ENCODE assay signal across 29 cellular contexts in genomic region chr15:35142578-35142977, GRCh38. TPM values are rescaled to one million over a fixed set of nuclear protein-coding genes. Genes with fewer than 3 reads are reported as not detected.
DNase-seq lines count a peak whose midpoint lies in the region; ATAC-seq and TF ChIP-seq lines count a peak whose summit lies in the region.
"Had no signal": no experiment of that assay in that cellular context is flagged by ENCODE, and none has a peak within 500 bp of the region (broad histone marks: within the 10 kb centered on the region; RNA-seq: fewer than 3 reads in every experiment).

No MANE protein-coding gene starts in this region.

- DNase-seq in MCF 10A (ENCODE audit: unreplicated experiment) (no peak), breast epithelium (ENCODE audit: low spot score in 2 of 2) (no peak), cerebellar cortex (ENCODE audit: low spot score) (peak; percentile 57), vagina (ENCODE audit: extremely low spot score in 2 of 2) (no peak), cerebellar nuclear complex (lab: John Stamatoyannopoulos, UW) (no peak)
- no peak for DNase-seq in activated T-cell treated with anti-CD3 and anti-CD28 coated beads, Interleukin-2, amount 50 U/mL, for 4 hours
- DNase-seq: 8988T; activated CD4-positive, alpha-beta T cell treated with anti-CD3 and anti-CD28 coated beads, Interleukin-2, amount 50 U/mL, for 1 hour; activated naive CD8-positive, alpha-beta T cell treated with anti-CD3 and anti-CD28 coated beads for 36 hours; Calu3; heart left ventricle; KBM-7; NCI-H146; NCI-H510A treated with DMSO at 0.1 percent for 48 hours; NK-92 treated with Interleukin-12 subunit alpha and Interleukin-12 subunit beta, amount 100 ng/mL, for 24 hours; Peyer's patch; stimulated activated naive B cell treated with anti-CD40 and anti-IgM and Interleukin-4, amounts not matched to agents 10 μg/mL and 1 μg/mL and 100 μg/mL, for 72 hours; tibial artery had no signal

- BruUV-seq in MCF 10A (replicated peaks; lab: Mats Ljungman, UMichigan) = no TSS peak

- H3K27ac ChIP-seq in breast epithelium (no peak overlapping the region), vagina (peak overlapping the region; percentile 23)
- H3K27ac ChIP-seq: BLaER1, heart left ventricle, Peyer's patch, SK-N-MC, tibial artery, VCaP had no signal

- no peak for ATAC-seq in GM19463 (IDR thresholded peaks at IDR 0.05; ENCODE audit: unreplicated experiment)
- no peak for ATAC-seq in activated T-cell treated with anti-CD3 and anti-CD28 coated beads, Interleukin-2, amount 50 U/mL, for 4 hours
- ATAC-seq: heart left ventricle; left lobe of liver; natural killer cell treated with Interleukin-12 subunit alpha and Interleukin-12 subunit beta and Interleukin-15 and Interleukin-18, amount 100 ng/mL, for 72 hours; stimulated activated naive B cell treated with anti-CD40 and anti-IgM and Interleukin-4, amounts not matched to agents 10 μg/mL and 1 μg/mL and 100 μg/mL, for 72 hours had no signal

- TF ChIP-seq CTCF in MCF 10A (IDR thresholded peaks at IDR 0.05; ENCODE audit: unreplicated experiment) = no peak
- no peak for TF ChIP-seq CTCF in breast epithelium (IDR thresholded peaks at IDR 0.05)
- no peak for TF ChIP-seq CTCF in nephron (IDR thresholded peaks at IDR 0.05; ENCODE audit: unreplicated experiment in 3 of 3)
- no peak for TF ChIP-seq CTCF in vagina (IDR thresholded peaks at IDR 0.05)

- no peaks in the 10 kb centered on the region for H3K4me1 ChIP-seq in breast epithelium
- H3K4me1 ChIP-seq in vagina = peaks cover 20% of the 10 kb centered on the region
- H3K4me1 ChIP-seq: BLaER1, Peyer's patch, prostate gland had no signal

- H3K4me3 ChIP-seq in breast epithelium (no peak overlapping the region), vagina (no peak overlapping the region)
- H3K4me3 ChIP-seq: BLaER1, heart left ventricle, Peyer's patch, prostate gland, SK-N-MC, tibial artery had no signal

- H3K9me3 ChIP-seq in breast epithelium (no peaks in the 10 kb centered on the region), vagina (no peaks in the 10 kb centered on the region)
- H3K9me3 ChIP-seq: BLaER1, Peyer's patch, prostate gland, tibial artery had no signal

- H3K36me3 ChIP-seq in breast epithelium (no peaks in the 10 kb centered on the region), vagina (no peaks in the 10 kb centered on the region)
- H3K36me3 ChIP-seq: BLaER1, heart left ventricle, Peyer's patch, prostate gland, tibial artery had no signal

- POLR2A ChIA-PET in MCF 10A (lab: Yijun Ruan, JAX) = no interaction called here

- H3K4me1 Mint-ChIP-seq in MCF 10A (ENCODE audit: insufficient read depth, unreplicated experiment) (peaks cover 12% of the 10 kb centered on the region), nephron (peaks cover 25% of the 10 kb centered on the region)
- H3K4me1 Mint-ChIP-seq in activated T-cell treated with anti-CD3 and anti-CD28 coated beads, Interleukin-2, amount 50 U/mL, for 4 hours (ENCODE audit: low read depth) = no peaks in the 10 kb centered on the region
- H3K4me1 Mint-ChIP-seq: activated naive CD8-positive, alpha-beta T cell treated with anti-CD3 and anti-CD28 coated beads for 36 hours; stimulated activated naive B cell treated with anti-CD40 and anti-IgM and Interleukin-4, amounts not matched to agents 10 μg/mL and 1 μg/mL and 100 μg/mL, for 72 hours had no signal

- H3K27me3 ChIP-seq in breast epithelium (no peaks in the 10 kb centered on the region), vagina (no peaks in the 10 kb centered on the region)
- H3K27me3 ChIP-seq: BLaER1, heart left ventricle, Peyer's patch, tibial artery had no signal

- H3K36me3 Mint-ChIP-seq in MCF 10A (ENCODE audit: insufficient read depth, unreplicated experiment) = no peaks in the 10 kb centered on the region
- H3K36me3 Mint-ChIP-seq in nephron (ENCODE audit: low read depth) = no peaks in the 10 kb centered on the region
- H3K36me3 Mint-ChIP-seq in activated T-cell treated with anti-CD3 and anti-CD28 coated beads, Interleukin-2, amount 50 U/mL, for 4 hours (ENCODE audit: insufficient read depth) = no peaks in the 10 kb centered on the region
- H3K36me3 Mint-ChIP-seq: activated naive CD8-positive, alpha-beta T cell treated with anti-CD3 and anti-CD28 coated beads for 36 hours; natural killer cell treated with Interleukin-12 subunit alpha and Interleukin-12 subunit beta and Interleukin-15 and Interleukin-18, amount 100 ng/mL, for 72 hours; stimulated activated naive B cell treated with anti-CD40 and anti-IgM and Interleukin-4, amounts not matched to agents 10 μg/mL and 1 μg/mL and 100 μg/mL, for 72 hours had no signal

- intact Hi-C loops in MCF 10A (cut with micrococcal nuclease) (no loop called here), breast epithelium (cut with DNase I; ENCODE audit: low total_unique reads) (no loop called here), vagina (cut with DNase I) (no loop called here)

- H3K27ac Mint-ChIP-seq in MCF 10A (ENCODE audit: low read depth, unreplicated experiment) = peak overlapping the region; percentile 83
- peak overlapping the region; percentile 87 to 96 (median 92) for H3K27ac Mint-ChIP-seq in nephron
- H3K27ac Mint-ChIP-seq: activated naive CD8-positive, alpha-beta T cell treated with anti-CD3 and anti-CD28 coated beads for 36 hours; natural killer cell treated with Interleukin-12 subunit alpha and Interleukin-12 subunit beta and Interleukin-15 and Interleukin-18, amount 100 ng/mL, for 72 hours; stimulated activated naive B cell treated with anti-CD40 and anti-IgM and Interleukin-4, amounts not matched to agents 10 μg/mL and 1 μg/mL and 100 μg/mL, for 72 hours had no signal

- H3K4me3 Mint-ChIP-seq in MCF 10A (ENCODE audit: unreplicated experiment) (no peak overlapping the region), nephron (no peak overlapping the region)
- H3K4me3 Mint-ChIP-seq in activated T-cell treated with anti-CD3 and anti-CD28 coated beads, Interleukin-2, amount 50 U/mL, for 4 hours = no peak overlapping the region
- H3K4me3 Mint-ChIP-seq: activated naive CD8-positive, alpha-beta T cell treated with anti-CD3 and anti-CD28 coated beads for 36 hours; natural killer cell treated with Interleukin-12 subunit alpha and Interleukin-12 subunit beta and Interleukin-15 and Interleukin-18, amount 100 ng/mL, for 72 hours; stimulated activated naive B cell treated with anti-CD40 and anti-IgM and Interleukin-4, amounts not matched to agents 10 μg/mL and 1 μg/mL and 100 μg/mL, for 72 hours had no signal

- H3K9me3 Mint-ChIP-seq in MCF 10A (ENCODE audit: unreplicated experiment) (no peaks in the 10 kb centered on the region), nephron (no peaks in the 10 kb centered on the region)
- no peaks in the 10 kb centered on the region for H3K9me3 Mint-ChIP-seq in activated T-cell treated with anti-CD3 and anti-CD28 coated beads, Interleukin-2, amount 50 U/mL, for 4 hours
- H3K9me3 Mint-ChIP-seq: activated naive CD8-positive, alpha-beta T cell treated with anti-CD3 and anti-CD28 coated beads for 36 hours; natural killer cell treated with Interleukin-12 subunit alpha and Interleukin-12 subunit beta and Interleukin-15 and Interleukin-18, amount 100 ng/mL, for 72 hours; stimulated activated naive B cell treated with anti-CD40 and anti-IgM and Interleukin-4, amounts not matched to agents 10 μg/mL and 1 μg/mL and 100 μg/mL, for 72 hours had no signal

- CTCF ChIA-PET in MCF 10A (lab: Yijun Ruan, JAX) = interaction anchor here (0.6 to 0.7 kb wide), 2 partner anchors 11 to 60 kb away, joined by 3 read pairs; no protein-coding TSS in a partner anchor

- TF ChIP-seq POLR2A in breast epithelium (IDR thresholded peaks at IDR 0.05) (no peak), vagina (IDR thresholded peaks at IDR 0.05) (no peak)

- H3K27me3 Mint-ChIP-seq in MCF 10A (ENCODE audit: insufficient read depth, unreplicated experiment) (no peaks in the 10 kb centered on the region), nephron (ENCODE audit: low read depth) (no peaks in the 10 kb centered on the region)
- no peaks in the 10 kb centered on the region for H3K27me3 Mint-ChIP-seq in activated T-cell treated with anti-CD3 and anti-CD28 coated beads, Interleukin-2, amount 50 U/mL, for 4 hours (ENCODE audit: low read depth)
- H3K27me3 Mint-ChIP-seq: activated naive CD8-positive, alpha-beta T cell treated with anti-CD3 and anti-CD28 coated beads for 36 hours; natural killer cell treated with Interleukin-12 subunit alpha and Interleukin-12 subunit beta and Interleukin-15 and Interleukin-18, amount 100 ng/mL, for 72 hours; stimulated activated naive B cell treated with anti-CD40 and anti-IgM and Interleukin-4, amounts not matched to agents 10 μg/mL and 1 μg/mL and 100 μg/mL, for 72 hours had no signal

RNA-seq across cellular contexts. Expression of gene NANOGP8, which starts 57.5 kb away (rescaled TPM):
- total RNA-seq in MCF 10A (2022) = 0.75 TPM in 1 of 2 replicates, not detected in the other
- 1 to 10 TPM; 1.1 to 1.3 (median 1.3) TPM for total RNA-seq in breast epithelium
- total RNA-seq in vagina = not detected
- not detected for total RNA-seq in activated T-cell treated with anti-CD3 and anti-CD28 coated beads, Interleukin-2, amount 50 U/mL, for 4 hours
- total RNA-seq: activated naive CD8-positive, alpha-beta T cell treated with anti-CD3 and anti-CD28 coated beads for 36 hours; Calu3; H4; natural killer cell treated with Interleukin-12 subunit alpha and Interleukin-12 subunit beta and Interleukin-15 and Interleukin-18, amount 100 ng/mL, for 72 hours; skeletal muscle tissue; T-helper 2 cell treated with Interferon-gamma antibody and Interleukin-4, amounts not matched to agents 100 ng/mL and 5 ng/mL, for 36 hours had no signal
